In the genomic region with DNA sequence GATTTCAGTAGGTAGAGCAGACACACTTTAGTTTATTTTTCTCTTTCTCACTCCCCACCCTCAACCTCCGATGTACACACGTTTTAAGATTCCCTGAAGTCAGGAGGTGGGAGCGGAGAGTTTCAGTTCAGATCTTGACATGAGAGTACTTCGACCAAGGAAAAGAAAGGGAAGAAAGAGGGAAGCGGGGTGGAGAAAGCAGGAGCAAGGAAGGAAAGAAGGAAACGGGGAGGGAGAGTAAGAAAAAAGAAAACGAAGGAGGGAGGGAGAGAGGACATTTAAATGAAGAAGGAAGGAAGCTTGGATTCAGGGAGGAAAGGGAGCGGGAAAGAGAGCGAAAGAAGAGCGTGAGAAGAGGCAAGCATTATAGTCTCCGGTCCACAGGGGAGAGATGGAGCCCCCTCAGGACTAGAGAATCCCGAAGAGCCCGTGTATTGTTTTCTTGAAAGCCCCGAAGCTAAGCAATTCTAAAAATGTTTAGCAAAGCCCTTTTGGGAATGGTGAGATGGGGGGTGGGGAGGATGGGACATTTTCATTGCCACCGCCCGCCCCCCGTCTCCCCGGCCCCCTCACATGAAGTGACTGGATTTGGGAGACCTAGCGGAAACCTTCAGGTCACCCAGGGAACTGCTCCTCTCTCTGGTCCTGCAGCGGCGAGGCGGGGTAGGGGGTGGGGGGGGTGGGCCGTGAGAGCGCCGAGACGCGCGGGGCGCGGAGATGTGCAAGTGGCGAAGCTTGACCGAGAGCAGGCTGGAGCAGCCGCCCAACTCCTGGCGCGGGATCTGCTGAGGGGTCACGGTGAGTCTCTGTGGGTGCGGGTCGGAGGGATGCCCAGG, we compare ENCODE assay signal across 8 cellular contexts. TPM values are rescaled to one million over a fixed set of nuclear protein-coding genes. Genes with fewer than 3 reads are reported as not detected.
DNase-seq lines count a peak whose midpoint lies in the region; ATAC-seq and TF ChIP-seq lines count a peak whose summit lies in the region.

No MANE protein-coding gene starts in this region.

- no peak for TF ChIP-seq CTCF in GM10248 (IDR thresholded peaks at IDR 0.05; ENCODE audit: control extremely low read depth, extremely low read depth, low read depth, missing control alignments)

- intact Hi-C loops in left ventricle myocardium superior (cut with micrococcal nuclease): no loop called here

- CTCF ChIA-PET in GM10248 (lab: Yijun Ruan, JAX): no interaction called here

- DNase-seq in GM10248 (ENCODE audit: extremely low spot score): peak; percentile 11
- DNase-seq in T1000 (lab: John Stamatoyannopoulos, UW): peak; percentile 53
- DNase-seq in left ventricle myocardium superior: no peak
- peak; percentile 42 for DNase-seq in skeletal muscle cell (ENCODE audit: low read depth)
- no peak for DNase-seq in NCI-H2227 (lab: John Stamatoyannopoulos, UW; ENCODE audit: unreplicated experiment)
- DNase-seq in activated CD4-positive, alpha-beta T cell treated with anti-CD3 and anti-CD28 coated beads, Interleukin-2, amount 50 U/mL, for 48 hours: no peak
- DNase-seq in activated CD4-positive, alpha-beta T cell treated with anti-CD3 and anti-CD28 coated beads, Interleukin-2, amount 50 U/mL, for 1 hour: no peak
- DNase-seq in activated CD8-positive, alpha-beta memory T cell treated with anti-CD3 and anti-CD28 coated beads, Interleukin-2, amount 50 U/mL, for 4 hours: no peak

- peak; percentile 65 for ATAC-seq in left ventricle myocardium superior

- peak overlapping the region; percentile 87 for H3K4me3 ChIP-seq in skeletal muscle cell (ENCODE audit: low read depth, low read length)

- POLR2A ChIA-PET in GM10248 (lab: Yijun Ruan, JAX): no interaction called here

RNA-seq across cellular contexts. Expression of gene MME, which starts 0.9 kb away (rescaled TPM):
- total RNA-seq in left ventricle myocardium superior: 3.9 TPM

Comparison
In these comparisons a context has a peak if more than half of its experiments do, and no peak if none do; other contexts are left out.
1. DNase-seq: peak in GM10248 (single experiment), T1000 (single experiment) and skeletal muscle cell (single experiment); none in left ventricle myocardium superior (single experiment), NCI-H2227 (single experiment), activated CD4-positive, alpha-beta T cell treated with anti-CD3 and anti-CD28 coated beads, Interleukin-2, amount 50 U/mL, for 48 hours (0 of 2), activated CD4-positive, alpha-beta T cell treated with anti-CD3 and anti-CD28 coated beads, Interleukin-2, amount 50 U/mL, for 1 hour (single experiment) and activated CD8-positive, alpha-beta memory T cell treated with anti-CD3 and anti-CD28 coated beads, Interleukin-2, amount 50 U/mL, for 4 hours (single experiment).